Comparison of ENCODE assay signal across 14 cellular contexts in genomic region chr4:12723849-12724447, GRCh38.
DNase-seq lines count a peak whose midpoint lies in the region; FAIRE-seq and TF ChIP-seq lines count a peak whose summit lies in the region.
"Had no signal": no experiment of that assay in that cellular context is flagged by ENCODE, and none has a peak within 500 bp of the region (broad histone marks: within the 10 kb centered on the region; RNA-seq: fewer than 3 reads in every experiment).

No MANE protein-coding gene starts in this region.

- H3K4me1 ChIP-seq in cardiac muscle cell (ENCODE audit: low read depth) (peaks cover 6% of the 10 kb centered on the region), right atrium auricular region (no peaks in the 10 kb centered on the region), hepatocyte (ENCODE audit: insufficient read depth) (no peaks in the 10 kb centered on the region)

- peak overlapping the region; percentile 68 for H3K4me2 ChIP-seq in hepatocyte

- H4K20me1 ChIP-seq in hepatocyte (ENCODE audit: insufficient read depth, poor library complexity, severe bottlenecking), result no peaks in the 10 kb centered on the region

- H3K36me3 ChIP-seq in cardiac muscle cell (no peaks in the 10 kb centered on the region), right atrium auricular region (no peaks in the 10 kb centered on the region), hepatocyte (replicated peaks; ENCODE audit: insufficient read depth, low read depth) (no peaks in the 10 kb centered on the region)

- no peaks in the 10 kb centered on the region for H3K9me2 ChIP-seq in hepatocyte (replicated peaks; ENCODE audit: insufficient read depth)

- H3K9me3 ChIP-seq in cardiac muscle cell (ENCODE audit: low read depth) (no peaks in the 10 kb centered on the region), right atrium auricular region (no peaks in the 10 kb centered on the region), hepatocyte (ENCODE audit: low read depth) (no peaks in the 10 kb centered on the region)

- no peak for FAIRE-seq in urothelium cell line (lab: Jason Lieb, UNC)
- FAIRE-seq: colon had no signal

- H3K4me3 ChIP-seq in cardiac muscle cell (no peak overlapping the region), right atrium auricular region (peak overlapping the region in 1 of 2 donors; percentile 2), hepatocyte (no peak overlapping the region)

- H3K27me3 ChIP-seq in cardiac muscle cell, result no peaks in the 10 kb centered on the region
- no peaks in the 10 kb centered on the region for H3K27me3 ChIP-seq in right atrium auricular region
- no peaks in the 10 kb centered on the region for H3K27me3 ChIP-seq in hepatocyte

- H3K79me2 ChIP-seq in hepatocyte, result no peaks in the 10 kb centered on the region

- TF ChIP-seq CTCF in cardiac muscle cell (IDR thresholded peaks at IDR 0.05; ENCODE audit: low read depth, low read length) (peak; percentile 31), right atrium auricular region (IDR thresholded peaks at IDR 0.05) (no peak), hepatocyte (IDR thresholded peaks at IDR 0.05; ENCODE audit: poor library complexity) (peak; percentile 41)

- WGBS in hepatocyte (ENCODE audit: low lambda C conversion rate, missing lambda C conversion rate), result 18% methylated on average over 7 of the region's 7 CpGs

- H2AFZ ChIP-seq in hepatocyte, result peak overlapping the region; percentile 83

- DNase-seq in cardiac muscle cell (ENCODE audit: low read depth in 1 of 2, low spot score in 1 of 2), result peak; percentile 35 to 57
- no peak for DNase-seq in right atrium auricular region (ENCODE audit: low spot score)
- peak; percentile 66 for DNase-seq in SK-MEL-5 (ENCODE audit: low read depth, low spot score)
- DNase-seq in hepatocyte (ENCODE audit: low spot score), result peak; percentile 42
- DNase-seq in urothelium cell line (ENCODE audit: low spot score), result peak; percentile 16
- DNase-seq in GM19240 (ENCODE audit: insufficient read length, low spot score), result no peak
- DNase-seq in activated CD8-positive, alpha-beta memory T cell treated with anti-CD3 and anti-CD28 coated beads, Interleukin-2, amount 50 U/mL, for 4 hours, result no peak
- DNase-seq in AG08396 (ENCODE audit: low spot score), result no peak
- DNase-seq: activated CD4-positive, alpha-beta T cell treated with anti-CD3 and anti-CD28 coated beads for 48 hours; activated naive CD8-positive, alpha-beta T cell treated with anti-CD3 and anti-CD28 coated beads, Interleukin-2, amount 50 U/mL, for 24 hours; activated T-cell treated with anti-CD3 and anti-CD28 coated beads, Interleukin-2, amount 50 U/mL, for 48 hours; KG1; NCI-H2171 had no signal

- H3K27ac ChIP-seq in cardiac muscle cell, result peak overlapping the region; percentile 18
- H3K27ac ChIP-seq in right atrium auricular region, result no peak overlapping the region
- no peak overlapping the region for H3K27ac ChIP-seq in hepatocyte

- in situ Hi-C loops in SK-MEL-5 (cut with HindIII; ENCODE audit: low pct_unique_long_range_greater_than_20kb, low sequenced_read_pairs), result no loop called here

Comparison
In these comparisons a context has a peak if more than half of its experiments do, and no peak if none do; other contexts are left out.
1. DNase-seq: peak in cardiac muscle cell (2 of 2), SK-MEL-5 (single experiment), hepatocyte (single experiment) and urothelium cell line (single experiment); none in right atrium auricular region (single experiment), GM19240 (single experiment), activated CD8-positive, alpha-beta memory T cell treated with anti-CD3 and anti-CD28 coated beads, Interleukin-2, amount 50 U/mL, for 4 hours (single experiment) and AG08396 (single experiment).
2. CTCF ChIP-seq: peak in cardiac muscle cell (single experiment) and hepatocyte (single experiment); none in right atrium auricular region (0 of 2).